Comparison of ENCODE assay signal across 18 cellular contexts in the genomic region with DNA sequence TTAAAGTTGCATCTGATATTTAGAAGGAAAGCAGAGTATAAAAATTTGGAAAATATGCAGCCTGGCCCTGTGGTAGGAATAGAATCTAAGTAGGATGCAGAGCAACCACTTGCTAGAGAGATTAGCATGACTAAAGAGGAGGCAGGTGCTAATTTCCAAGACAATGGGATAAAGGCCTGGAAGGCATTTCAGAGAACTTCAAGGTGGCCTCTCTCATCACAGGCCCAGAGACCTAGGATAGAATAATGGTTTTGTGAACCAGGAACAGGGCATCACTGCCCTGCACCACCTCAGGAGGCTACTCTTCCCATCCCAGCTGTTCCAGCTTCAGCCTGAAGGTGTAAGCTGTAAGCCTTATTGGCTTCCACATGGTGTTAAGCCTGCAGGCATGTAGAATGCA.
A peak's percentile ranks its signal among the peaks of the same experiment; 100 is the strongest.
DNase-seq lines count a peak whose midpoint lies in the region; ATAC-seq, FAIRE-seq and TF ChIP-seq lines count a peak whose summit lies in the region.
"Had no signal": no experiment of that assay in that cellular context is flagged by ENCODE, and none has a peak within 500 bp of the region (broad histone marks: within the 10 kb centered on the region; RNA-seq: fewer than 3 reads in every experiment).

No MANE protein-coding gene starts in this region.

- no peaks in the 10 kb centered on the region for H3K79me2 ChIP-seq in H1 (ENCODE audit: control insufficient read depth in 1 of 2, insufficient read depth in 2 of 2, low read length in 2 of 2)
- no peaks in the 10 kb centered on the region for H3K79me2 ChIP-seq in MM.1S (ENCODE audit: low read length)

- H2AK5ac ChIP-seq in H1 (ENCODE audit: low read depth, low read length), result no peak overlapping the region

- peak overlapping the region; percentile 94 for H3K18ac ChIP-seq in H1 (ENCODE audit: extremely low read depth, low read length)

- H2AFZ ChIP-seq in H1 (ENCODE audit: low read length) (no peak overlapping the region), MM.1S (ENCODE audit: low read length) (no peak overlapping the region)

- peak overlapping the region; percentile 35 for H2BK120ac ChIP-seq in H1 (replicated peaks; ENCODE audit: low read depth, low read length)

- H3K14ac ChIP-seq in H1 (ENCODE audit: insufficient read length), result no peak overlapping the region

- H2BK15ac ChIP-seq in H1 (ENCODE audit: low read length), result no peak overlapping the region

- peak overlapping the region; percentile 88; the same call in 1 of the 2 replicates for H2BK20ac ChIP-seq in H1 (ENCODE audit: low read length)

- no peak overlapping the region for H4K8ac ChIP-seq in H1 (ENCODE audit: extremely low read depth, insufficient read depth, low read length)

- FAIRE-seq in H1 (lab: Jason Lieb, UNC), result peak; percentile 98
- FAIRE-seq: A549, GM12892 had no signal

- H4K5ac ChIP-seq in H1 (ENCODE audit: insufficient read length, low read depth, low read length), result peak overlapping the region; percentile 56

- POLR2A ChIA-PET in H1 (lab: Charles Lee; ENCODE audit: partially characterized antibody), result no interaction called here

- H3K79me1 ChIP-seq in H1 (ENCODE audit: low read depth, low read length), result no peaks in the 10 kb centered on the region

- peak overlapping the region; percentile 36 for H4K91ac ChIP-seq in H1 (replicated peaks; ENCODE audit: insufficient read length, low read length)

- no peak overlapping the region for H3K23ac ChIP-seq in H1 (ENCODE audit: insufficient read length)

- no peak for ATAC-seq in foreskin keratinocyte
- ATAC-seq: A549, HCT116 had no signal

- H3K27me3 ChIP-seq in HUES48 (ENCODE audit: control insufficient read depth, insufficient read depth, low read length) (no peaks in the 10 kb centered on the region), H1 (replicated peaks in 1 of 4; ENCODE audit: control insufficient read depth in 3 of 4, extremely low read depth in 1 of 4, insufficient read depth in 3 of 4, low read length in 3 of 4) (no peaks in the 10 kb centered on the region), iPS DF 6.9 (ENCODE audit: control insufficient read depth, insufficient read depth, low read length) (no peaks in the 10 kb centered on the region), foreskin keratinocyte (no peaks in the 10 kb centered on the region), MM.1S (replicated peaks; ENCODE audit: insufficient read depth, low read length) (no peaks in the 10 kb centered on the region)
- H3K27me3 ChIP-seq: BE2C had no signal

- DNase-seq in H1 (ENCODE audit: low read depth in 1 of 2, low spot score in 2 of 2), result peak; percentile 47 to 49
- peak; percentile 55 for DNase-seq in iPS DF 6.9 (ENCODE audit: low read depth, low spot score)
- DNase-seq in foreskin keratinocyte, result no peak
- no peak for DNase-seq in MM.1S
- no peak for DNase-seq in NAMALWA (ENCODE audit: low spot score)
- no peak for DNase-seq in posterior cingulate gyrus
- DNase-seq: BE2C; CD4-positive, alpha-beta memory T cell; DMS153; DMS79 treated with DMSO at 0.1 percent for 48 hours; EL; GDM1; GOT3 had no signal

- H3K9me3 ChIP-seq in HUES48 (ENCODE audit: control insufficient read depth, insufficient read depth, low read length) (0 out of 2 replicates have a peak, but pooled peaks cover 7% of the 10 kb centered on the region), H1 (ENCODE audit: insufficient read depth in 2 of 2, low read depth in 1 of 2, low read length in 1 of 2) (peaks cover 4 to 6% of the 10 kb centered on the region in 2 experiments; a peak in 3 of 4 replicates), iPS DF 6.9 (ENCODE audit: control insufficient read depth, insufficient read depth, low read length) (no peaks in the 10 kb centered on the region), MM.1S (replicated peaks; ENCODE audit: insufficient read depth, low read length) (no peaks in the 10 kb centered on the region)
- H3K9me3 ChIP-seq: A549, BE2C had no signal

- no peak for TF ChIP-seq POLR2A in H1 (IDR thresholded peaks at IDR 0.05; ENCODE audit: control extremely low read depth in 1 of 2, low read depth in 2 of 2, low read length in 2 of 2)

- H3K36me3 ChIP-seq in HUES48 (ENCODE audit: control insufficient read depth, insufficient read depth, low read length), result no peaks in the 10 kb centered on the region
- H3K36me3 ChIP-seq in H1 (ENCODE audit: control insufficient read depth in 2 of 4, insufficient read depth in 4 of 4, low read length in 3 of 4), result no peaks in the 10 kb centered on the region
- H3K36me3 ChIP-seq in iPS DF 6.9 (ENCODE audit: control insufficient read depth, insufficient read depth, low read length), result no peaks in the 10 kb centered on the region
- no peaks in the 10 kb centered on the region for H3K36me3 ChIP-seq in MM.1S (replicated peaks; ENCODE audit: insufficient read depth, low read length)
- H3K36me3 ChIP-seq: BE2C had no signal

- H3F3A ChIP-seq in MM.1S (ENCODE audit: insufficient read depth, low read length), result no peaks in the 10 kb centered on the region

- H3K9ac ChIP-seq in HUES48 (ENCODE audit: low read depth, low read length), result no peak overlapping the region
- H3K9ac ChIP-seq in H1 (replicated peaks in 1 of 4; ENCODE audit: extremely low read depth in 1 of 4, low read depth in 3 of 4, low read length in 3 of 4), result no peak overlapping the region
- no peak overlapping the region for H3K9ac ChIP-seq in MM.1S (ENCODE audit: low read length)

- intact Hi-C loops in posterior cingulate gyrus (cut with DNase I), result no loop called here

- H3K4me3 ChIP-seq in HUES48 (ENCODE audit: low read depth, low read length) (no peak overlapping the region), H1 (ENCODE audit: extremely low read depth in 1 of 4, insufficient read depth in 2 of 4, low read depth in 3 of 4, low read length in 4 of 4) (no peak overlapping the region), iPS DF 6.9 (ENCODE audit: low read length) (no peak overlapping the region), MM.1S (ENCODE audit: low read length) (no peak overlapping the region)
- H3K4me3 ChIP-seq: A549 had no signal

- peak in 1 of 2 experiments; percentile 91; a peak in 1 of 3 replicates for TF ChIP-seq EP300 in H1 (IDR thresholded peaks at IDR 0.05; ENCODE audit: borderline replicate concordance in 1 of 2, low read depth in 2 of 2, low read length in 2 of 2)

- H4K20me1 ChIP-seq in H1 (replicated peaks in 1 of 2; ENCODE audit: control insufficient read depth in 1 of 2, insufficient read depth in 2 of 2, low read length in 2 of 2), result no peaks in the 10 kb centered on the region
- no peaks in the 10 kb centered on the region for H4K20me1 ChIP-seq in MM.1S (ENCODE audit: insufficient read depth, low read length)

- peak in 1 of 2 experiments; percentile 7; a peak in 1 of 4 replicates for TF ChIP-seq RAD21 in H1 (IDR thresholded peaks at IDR 0.05 in 1 of 2, conservative IDR thresholded peaks at IDR 0.05 in 1 of 2; ENCODE audit: low read depth in 2 of 2, low read length in 2 of 2)

- no peak for TF ChIP-seq CTCF in H1 (IDR thresholded peaks at IDR 0.05; ENCODE audit: control extremely low read depth in 1 of 3, insufficient read depth in 1 of 3, low read depth in 1 of 3, low read length in 3 of 3)
- TF ChIP-seq CTCF in foreskin keratinocyte (conservative IDR thresholded peaks at IDR 0.05), result no peak
- TF ChIP-seq CTCF in MM.1S (IDR thresholded peaks at IDR 0.05; ENCODE audit: low read length), result no peak

- peak overlapping the region; percentile 87; the same call in 1 of the 2 replicates for H2BK5ac ChIP-seq in H1 (ENCODE audit: low read depth, low read length)

- peak overlapping the region; percentile 53; the same call in 1 of the 2 replicates for H2BK12ac ChIP-seq in H1 (ENCODE audit: low read depth, low read length)

- H3K4me1 ChIP-seq in HUES48 (ENCODE audit: control insufficient read depth, insufficient read depth, low read length), result peaks cover 15% of the 10 kb centered on the region
- peaks cover 0 to 13% (median 3%) of the 10 kb centered on the region in 4 experiments; a peak in 2 of 7 replicates for H3K4me1 ChIP-seq in H1 (replicated peaks in 1 of 4; ENCODE audit: control insufficient read depth in 3 of 4, insufficient read depth in 4 of 4, low read length in 3 of 4)
- no peaks in the 10 kb centered on the region; the same call in 1 of the 2 replicates for H3K4me1 ChIP-seq in iPS DF 6.9 (ENCODE audit: control insufficient read depth, insufficient read depth, low read length)
- no peaks in the 10 kb centered on the region for H3K4me1 ChIP-seq in foreskin keratinocyte
- H3K4me1 ChIP-seq in MM.1S (ENCODE audit: low read length), result no peaks in the 10 kb centered on the region
- H3K4me1 ChIP-seq: A549, BE2C had no signal

- peak overlapping the region; percentile 22 for H3K27ac ChIP-seq in HUES48 (ENCODE audit: low read depth, low read length)
- H3K27ac ChIP-seq in H1 (ENCODE audit: low read depth, low read length), result no peak overlapping the region
- no peak overlapping the region for H3K27ac ChIP-seq in iPS DF 6.9 (ENCODE audit: low read length)
- H3K27ac ChIP-seq in foreskin keratinocyte, result no peak overlapping the region
- H3K27ac ChIP-seq in MM.1S (ENCODE audit: low read length), result no peak overlapping the region
- H3K27ac ChIP-seq: A549, C4-2B had no signal

- no peak overlapping the region for H3K56ac ChIP-seq in H1 (replicated peaks; ENCODE audit: insufficient read length, low read depth, low read length)

- H3K23me2 ChIP-seq in H1 (ENCODE audit: low read depth, low read length), result no peaks in the 10 kb centered on the region; the same call in 1 of the 2 replicates

- H3K9me2 ChIP-seq in MM.1S (replicated peaks; ENCODE audit: insufficient read depth, low read length), result no peaks in the 10 kb centered on the region

- H3K4ac ChIP-seq in H1 (replicated peaks; ENCODE audit: insufficient read length, low read depth, low read length), result no peak overlapping the region

- CTCF ChIA-PET in H1 (lab: Charles Lee; ENCODE audit: partially characterized antibody), result interaction anchor here (1.0 to 2.5 kb wide), 3 partner anchors 8 to 14 kb away, joined by 3 to 10 read pairs (median 3); no protein-coding TSS in a partner anchor

- H3K4me2 ChIP-seq in H1 (ENCODE audit: insufficient read depth in 1 of 2, low read depth in 2 of 2, low read length in 2 of 2) (peak overlapping the region; percentile 25 to 29; a peak in 1 of 4 replicates), MM.1S (ENCODE audit: low read depth, low read length) (no peak overlapping the region)
- H3K4me2 ChIP-seq: A549 had no signal

TF ChIP-seq in H1, 55 proteins besides CTCF, POLR2A, EP300 and RAD21 (continues in another document):
- TF ChIP-seq TCF12 (IDR thresholded peaks at IDR 0.05; ENCODE audit: low read depth, low read length), result peak; percentile 99
- TF ChIP-seq NANOG (IDR thresholded peaks at IDR 0.05; ENCODE audit: insufficient read depth, low read depth, low read length, poor library complexity, severe bottlenecking), result peak; percentile 83
- TF ChIP-seq CREB1 (IDR thresholded peaks at IDR 0.05), result no peak
- TF ChIP-seq TEAD4 (IDR thresholded peaks at IDR 0.05; ENCODE audit: low read depth, low read length), result peak; percentile 45
- no peak for TF ChIP-seq SIN3A (conservative IDR thresholded peaks at IDR 0.05 in 1 of 2, IDR thresholded peaks at IDR 0.05 in 1 of 2; ENCODE audit: low read depth in 1 of 2, low read length in 2 of 2)
- TF ChIP-seq CTBP2 (IDR thresholded peaks at IDR 0.05; ENCODE audit: borderline replicate concordance, insufficient read depth, insufficient read length, low read length), result peak; percentile 79
- no peak for TF ChIP-seq BCL11A (IDR thresholded peaks at IDR 0.05; ENCODE audit: low read depth in 2 of 2, low read length in 2 of 2)
- TF ChIP-seq SP1 (IDR thresholded peaks at IDR 0.05; ENCODE audit: low read depth, low read length), result peak; percentile 46; the same call in 1 of the 2 replicates

Comparison
In these comparisons a context has a peak if more than half of its experiments do, and no peak if none do; other contexts are left out.
1. DNase-seq: peak in H1 (2 of 2) and iPS DF 6.9 (single experiment); none in foreskin keratinocyte (0 of 2), MM.1S (single experiment), NAMALWA (single experiment) and posterior cingulate gyrus (0 of 10).